Comparison of ENCODE assay signal across 30 cellular contexts in the genomic region with DNA sequence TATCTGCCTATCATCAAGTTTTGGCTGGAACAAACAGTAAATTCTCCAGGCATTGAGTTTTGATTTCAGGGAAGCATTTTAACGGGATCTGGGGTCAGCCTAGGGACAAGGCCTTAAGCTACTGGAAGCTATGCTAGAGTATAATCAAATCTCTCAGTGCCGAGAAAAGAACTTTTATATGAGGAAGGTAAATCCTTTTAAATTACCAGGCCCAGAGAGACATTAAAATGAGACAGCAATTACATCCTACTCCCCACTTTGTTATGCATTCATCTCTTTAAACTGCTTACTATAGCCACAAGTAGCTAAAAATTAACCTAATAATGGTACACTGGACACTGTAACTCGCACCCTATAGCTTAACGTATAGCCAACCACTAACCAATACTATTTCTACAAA. TPM values are rescaled to one million over a fixed set of nuclear protein-coding genes. Genes with fewer than 3 reads are reported as not detected.
DNase-seq lines count a peak whose midpoint lies in the region; ATAC-seq, FAIRE-seq and TF ChIP-seq lines count a peak whose summit lies in the region.
"Had no signal": no experiment of that assay in that cellular context is flagged by ENCODE, and none has a peak within 500 bp of the region (broad histone marks: within the 10 kb centered on the region; RNA-seq: fewer than 3 reads in every experiment).

No MANE protein-coding gene starts in this region.

- H3K4me1 Mint-ChIP-seq in activated naive CD8-positive, alpha-beta T cell (ENCODE audit: low read depth): peaks cover 30% of the 10 kb centered on the region
- H3K4me1 Mint-ChIP-seq in activated naive CD8-positive, alpha-beta T cell treated with anti-CD3 and anti-CD28 coated beads for 36 hours: peaks cover 20% of the 10 kb centered on the region
- peaks cover 10% of the 10 kb centered on the region for H3K4me1 Mint-ChIP-seq in memory B cell

- TF ChIP-seq POLR2A in transverse colon (IDR thresholded peaks at IDR 0.05) (no peak), H54 (IDR thresholded peaks at IDR 0.05; ENCODE audit: low read depth, low read length) (no peak)

- H3K27ac ChIP-seq in VCaP (peak overlapping the region; percentile 90), transverse colon (peak overlapping the region; percentile 14 to 66 (median 52))
- H3K27ac ChIP-seq: HL-60, left lung, spleen, thoracic aorta, uterus had no signal

- TF ChIP-seq CTCF in VCaP (conservative IDR thresholded peaks at IDR 0.05) (no peak), transverse colon (IDR thresholded peaks at IDR 0.05) (no peak)

- peaks cover 13 to 63% (median 31%) of the 10 kb centered on the region in 4 donors for H3K4me1 ChIP-seq in transverse colon
- H3K4me1 ChIP-seq: uterus had no signal

- no peak for TF ChIP-seq EP300 in transverse colon (IDR thresholded peaks at IDR 0.05; ENCODE audit: low read depth)

- no peaks in the 10 kb centered on the region for H3K36me3 Mint-ChIP-seq in activated naive CD8-positive, alpha-beta T cell
- peaks cover 4% of the 10 kb centered on the region for H3K36me3 Mint-ChIP-seq in activated naive CD8-positive, alpha-beta T cell treated with anti-CD3 and anti-CD28 coated beads for 36 hours
- no peaks in the 10 kb centered on the region for H3K36me3 Mint-ChIP-seq in memory B cell
- H3K36me3 Mint-ChIP-seq: naive B cell had no signal

- no peak overlapping the region for H3K4me3 ChIP-seq in transverse colon
- H3K4me3 ChIP-seq: left lung, Peyer's patch, thoracic aorta, uterus had no signal

- intact Hi-C loops in transverse colon (cut with DNase I; ENCODE audit: low total_unique reads): no loop called here

- in situ Hi-C loops in transverse colon (cut with MboI; ENCODE audit: low pct_ligation_motif_present in 1 of 4, low pct_unique_long_range_greater_than_20kb in 1 of 4, low sequenced_read_pairs in 3 of 4): no loop called here

- H3K36me3 ChIP-seq in transverse colon: no peaks in the 10 kb centered on the region
- H3K36me3 ChIP-seq: left lung, Peyer's patch, spleen, thoracic aorta, uterus had no signal

- H3K9me3 Mint-ChIP-seq in activated naive CD8-positive, alpha-beta T cell (ENCODE audit: low read depth): no peaks in the 10 kb centered on the region
- H3K9me3 Mint-ChIP-seq in activated naive CD8-positive, alpha-beta T cell treated with anti-CD3 and anti-CD28 coated beads for 36 hours: no peaks in the 10 kb centered on the region
- no peaks in the 10 kb centered on the region for H3K9me3 Mint-ChIP-seq in memory B cell
- H3K9me3 Mint-ChIP-seq: activated naive CD8-positive, alpha-beta T cell treated with anti-CD3 and anti-CD28 coated beads, Interleukin-2, amount 50 U/mL, for 24 hours; stimulated activated naive CD8-positive, alpha-beta T cell treated with anti-CD3 and anti-CD28 coated beads, Interleukin-15, amount 100 ng/mL, for 72 hours had no signal

- FAIRE-seq in H54 (lab: Jason Lieb, UNC): no peak
- FAIRE-seq: astrocyte, islet of Langerhans had no signal

- no peak for ATAC-seq in memory B cell (ENCODE audit: low read depth)
- ATAC-seq: activated CD4-positive, alpha-beta T cell treated with anti-CD3 and anti-CD28 coated beads for 36 hours; activated CD8-positive, alpha-beta T cell treated with anti-CD3 and anti-CD28 coated beads, Interleukin-2, amount 10 ng/mL, durations not matched to agents 7 days and 5 days; activated naive CD8-positive, alpha-beta T cell treated with anti-CD3 and anti-CD28 coated beads, Interleukin-2, amount 50 U/mL, for 24 hours; left lung; stimulated activated naive CD8-positive, alpha-beta T cell treated with anti-CD3 and anti-CD28 coated beads, Interleukin-15, amount 100 ng/mL, for 72 hours had no signal

- H3K9me3 ChIP-seq in transverse colon: no peaks in the 10 kb centered on the region
- H3K9me3 ChIP-seq: left lung, Peyer's patch, thoracic aorta, uterus had no signal

- peak overlapping the region; percentile 4 for H3K4me3 Mint-ChIP-seq in activated naive CD8-positive, alpha-beta T cell
- no peak overlapping the region for H3K4me3 Mint-ChIP-seq in activated naive CD8-positive, alpha-beta T cell treated with anti-CD3 and anti-CD28 coated beads for 36 hours
- no peak overlapping the region for H3K4me3 Mint-ChIP-seq in memory B cell

- peak overlapping the region; percentile 30 for H3K27ac Mint-ChIP-seq in activated naive CD8-positive, alpha-beta T cell
- no peak overlapping the region for H3K27ac Mint-ChIP-seq in activated naive CD8-positive, alpha-beta T cell treated with anti-CD3 and anti-CD28 coated beads for 36 hours
- peak overlapping the region; percentile 38 for H3K27ac Mint-ChIP-seq in memory B cell
- H3K27ac Mint-ChIP-seq: activated naive CD8-positive, alpha-beta T cell treated with anti-CD3 and anti-CD28 coated beads, Interleukin-2, amount 50 U/mL, for 24 hours; stimulated activated naive CD8-positive, alpha-beta T cell treated with anti-CD3 and anti-CD28 coated beads, Interleukin-15, amount 100 ng/mL, for 72 hours had no signal

- DNase-seq in activated naive CD8-positive, alpha-beta T cell treated with anti-CD3 and anti-CD28 coated beads for 36 hours: no peak
- DNase-seq in memory B cell (ENCODE audit: low spot score in 2 of 2) (no peak), transverse colon (no peak), SKM-1 (lab: John Stamatoyannopoulos, UW; ENCODE audit: unreplicated experiment) (no peak), HPDE6-E6E7 (ENCODE audit: extremely low spot score) (no peak), H54 (ENCODE audit: insufficient read length, low spot score) (no peak)
- DNase-seq: activated CD4-positive, alpha-beta T cell treated with anti-CD3 and anti-CD28 coated beads for 36 hours; activated CD8-positive, alpha-beta T cell treated with anti-CD3 and anti-CD28 coated beads, Interleukin-2, amount 10 ng/mL, durations not matched to agents 7 days and 5 days; activated naive CD8-positive, alpha-beta T cell treated with anti-CD3 and anti-CD28 coated beads, Interleukin-2, amount 50 U/mL, for 24 hours; caudate nucleus; EL; Kasumi-1; left lung; naive B cell; NCI-H1417 treated with DMSO at 0.1 percent for 48 hours; NCI-H2081; NCI-H526 treated with DMSO at 0.1 percent for 48 hours; Peyer's patch; SHP77 treated with DMSO at 0.1 percent for 48 hours; spleen; stimulated activated CD4-positive, alpha-beta T cell treated with anti-CD3 and anti-CD28 coated beads, Interleukin-2, amount 100 ng/mL, for 24 hours; stimulated activated naive CD8-positive, alpha-beta T cell treated with anti-CD3 and anti-CD28 coated beads, Interleukin-15, amount 100 ng/mL, for 72 hours; T-helper 9 cell; uterus had no signal

- WGBS in transverse colon (ENCODE audit: low coverage in 1 of 2), 2 donors: 71 to 94% methylated on average over 2 to 4 of the region's 4 CpGs

- H3K27me3 Mint-ChIP-seq in activated naive CD8-positive, alpha-beta T cell: no peaks in the 10 kb centered on the region
- no peaks in the 10 kb centered on the region for H3K27me3 Mint-ChIP-seq in activated naive CD8-positive, alpha-beta T cell treated with anti-CD3 and anti-CD28 coated beads for 36 hours
- no peaks in the 10 kb centered on the region for H3K27me3 Mint-ChIP-seq in memory B cell
- H3K27me3 Mint-ChIP-seq: activated CD4-positive, alpha-beta T cell treated with anti-CD3 and anti-CD28 coated beads for 36 hours; activated naive CD8-positive, alpha-beta T cell treated with anti-CD3 and anti-CD28 coated beads, Interleukin-2, amount 50 U/mL, for 24 hours; naive B cell; stimulated activated naive CD8-positive, alpha-beta T cell treated with anti-CD3 and anti-CD28 coated beads, Interleukin-15, amount 100 ng/mL, for 72 hours had no signal

- H3K27me3 ChIP-seq in transverse colon: no peaks in the 10 kb centered on the region
- H3K27me3 ChIP-seq: left lung, Peyer's patch, spleen, uterus had no signal

RNA-seq across cellular contexts. Expression of gene NUDT9, which starts 1.9 kb away (rescaled TPM):
- 10 to 100 TPM; 13.4 to 13.6 TPM for total RNA-seq in activated naive CD8-positive, alpha-beta T cell treated with anti-CD3 and anti-CD28 coated beads for 36 hours
- 10 to 100 TPM in 3 of 4 donors, 1 to 10 TPM in 1; 7.6 to 25.7 (median 20.1) TPM for total RNA-seq in transverse colon

RNA-seq across cellular contexts. Expression of gene HSD17B11, which starts 29.4 kb away (rescaled TPM):
- total RNA-seq in activated naive CD8-positive, alpha-beta T cell treated with anti-CD3 and anti-CD28 coated beads for 36 hours: 10 to 100 TPM; 18.2 to 18.7 TPM
- total RNA-seq in transverse colon: 100 to 1,000 TPM; 189 to 348 (median 271) TPM

Comparison
In these comparisons a context has a peak if more than half of its experiments do, and no peak if none do; other contexts are left out.
1. RNA of gene HSD17B11, which starts 29.4 kb away (total RNA-seq): 189 to 348 TPM in transverse colon; 18.2 to 18.7 TPM in activated naive CD8-positive, alpha-beta T cell treated with anti-CD3 and anti-CD28 coated beads for 36 hours; every median in the first group is over 4 times any median in the second.